In the genomic region with DNA sequence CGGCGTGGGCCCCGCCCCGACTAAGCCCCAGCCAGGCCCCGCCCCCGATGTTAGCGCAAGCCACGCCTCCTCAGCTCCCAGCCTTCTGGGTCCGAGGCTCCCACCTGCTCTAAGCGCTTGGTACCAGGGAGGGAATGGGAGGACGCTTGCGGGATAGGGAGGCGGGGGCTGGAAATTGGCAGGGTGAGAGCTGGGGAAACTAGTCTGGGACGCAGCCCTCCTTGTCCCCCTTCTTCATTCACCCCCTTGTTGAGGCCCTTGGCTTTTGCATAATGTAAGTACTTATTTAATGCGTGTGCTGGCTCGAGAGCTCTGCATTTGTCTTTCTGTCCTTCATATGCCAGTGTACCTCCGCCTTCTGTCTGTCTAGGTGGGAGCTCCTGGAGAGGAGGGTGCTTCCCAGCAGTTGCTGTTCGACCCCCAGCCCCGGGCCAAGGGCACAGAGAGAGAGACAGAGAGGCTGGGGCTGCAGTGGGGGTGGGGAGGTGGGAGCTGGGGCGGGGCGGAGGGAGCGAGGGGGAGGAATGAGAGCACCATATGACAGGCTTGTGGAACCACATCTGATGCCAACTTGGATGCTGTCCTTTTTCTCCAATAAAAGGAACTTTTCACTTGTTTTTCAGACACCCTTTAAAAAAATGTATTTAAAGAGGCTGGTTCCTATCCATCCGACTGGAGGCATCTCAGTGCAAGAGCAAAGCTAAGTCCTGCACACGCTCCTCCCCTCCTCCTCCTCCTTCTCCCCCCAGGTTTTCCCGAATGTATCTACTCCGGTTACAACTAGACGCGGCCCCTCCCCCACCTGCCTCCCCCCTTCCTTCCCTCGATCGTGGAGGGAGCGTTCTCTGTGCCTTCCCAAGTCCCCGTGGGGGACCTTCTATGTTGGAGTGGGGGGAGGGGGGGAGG, we compare ENCODE assay signal across 8 cellular contexts. TPM values are rescaled to one million over a fixed set of nuclear protein-coding genes. Genes with fewer than 3 reads are reported as not detected.
DNase-seq lines count a peak whose midpoint lies in the region; ATAC-seq and TF ChIP-seq lines count a peak whose summit lies in the region.

No MANE protein-coding gene starts in this region.

- peak overlapping the region; percentile 22 for H3K27ac Mint-ChIP-seq in CD4-positive, alpha-beta T cell

- no peaks in the 10 kb centered on the region for H3K27me3 Mint-ChIP-seq in CD4-positive, alpha-beta T cell

- peak; percentile 58 to 78 (median 66) for DNase-seq in CD4-positive, alpha-beta T cell
- DNase-seq in LNCaP clone FGC (ENCODE audit: low read depth) (no peak), SK-MEL-5 (ENCODE audit: low read depth, low spot score) (peak; percentile 82), germinal center (ENCODE audit: low spot score) (peak; percentile 96), substantia nigra (lab: John Stamatoyannopoulos, UW) (peak in 44 of 49 donors; percentile 2 to 91 (median 53))
- peak; percentile 75 for DNase-seq in activated naive CD4-positive, alpha-beta T cell treated with Interleukin-2 at 50 U/mL for 16 hours

- H3K9me3 Mint-ChIP-seq in CD4-positive, alpha-beta T cell, result no peaks in the 10 kb centered on the region

- H3K4me1 ChIP-seq in neutrophil (ENCODE audit: control insufficient read depth in 1 of 2, insufficient read depth in 1 of 2, low read depth in 1 of 2, low read length in 1 of 2), result peaks cover 15 to 19% of the 10 kb centered on the region in 2 experiments

- intact Hi-C loops in CD4-positive, alpha-beta T cell (cut with DNase I, micrococcal nuclease), result loop anchor here (2.0 to 10.0 kb wide), 4 partner anchors 25 to 469 kb away; a partner anchor contains a TSS

- in situ Hi-C loops in SK-MEL-5 (cut with HindIII; ENCODE audit: low pct_unique_long_range_greater_than_20kb, low sequenced_read_pairs), result no loop called here

- no peaks in the 10 kb centered on the region for H3K36me3 Mint-ChIP-seq in CD4-positive, alpha-beta T cell (ENCODE audit: low read depth)

- peak overlapping the region; percentile 89 for H3K4me3 Mint-ChIP-seq in CD4-positive, alpha-beta T cell

- no peak for TF ChIP-seq CTCF in CD4-positive, alpha-beta T cell (IDR thresholded peaks at IDR 0.05)
- no peak for TF ChIP-seq CTCF in LNCaP clone FGC (IDR thresholded peaks at IDR 0.05; ENCODE audit: control insufficient read depth, extremely low read depth, insufficient read depth)
- TF ChIP-seq CTCF in neutrophil (IDR thresholded peaks at IDR 0.05), result no peak

- no peaks in the 10 kb centered on the region for H3K9me3 ChIP-seq in CD4-positive, alpha-beta T cell (ENCODE audit: control insufficient read depth, low read length)
- H3K9me3 ChIP-seq in neutrophil, result no peaks in the 10 kb centered on the region

- no peaks in the 10 kb centered on the region for H3K36me3 ChIP-seq in neutrophil

- no peak overlapping the region for H3K27ac ChIP-seq in CD4-positive, alpha-beta T cell (ENCODE audit: low read depth, low read length)
- peak overlapping the region; percentile 89 for H3K27ac ChIP-seq in neutrophil
- peak overlapping the region; percentile 49 for H3K27ac ChIP-seq in substantia nigra (ENCODE audit: low read depth, low read length, poor library complexity, severe bottlenecking)

- POLR2A ChIA-PET in CD4-positive, alpha-beta T cell (lab: Charles Lee), result interaction anchor here (0.6 to 3.6 kb wide), 3 partner anchors 9 to 470 kb away, joined by 4 to 39 read pairs (median 4); a partner anchor contains a TSS

- peak; percentile 91 for ATAC-seq in CD4-positive, alpha-beta T cell (ENCODE audit: poor library complexity)
- peak; percentile 53 for ATAC-seq in GM21390 (IDR thresholded peaks at IDR 0.05; ENCODE audit: unreplicated experiment)

- peaks cover 28% of the 10 kb centered on the region for H3K4me1 Mint-ChIP-seq in CD4-positive, alpha-beta T cell (ENCODE audit: low read depth)

- H3K4me3 ChIP-seq in LNCaP clone FGC (ENCODE audit: low read depth, low read length) (peak overlapping the region; percentile 18; the same call in 1 of the 2 replicates), neutrophil (ENCODE audit: low read depth in 1 of 2, low read length in 1 of 2) (peak overlapping the region; percentile 82 to 95)

- CTCF ChIA-PET in CD4-positive, alpha-beta T cell (lab: Charles Lee), result no interaction called here

- H3K27me3 ChIP-seq in CD4-positive, alpha-beta T cell (ENCODE audit: control insufficient read depth, insufficient read depth, low read length), result no peaks in the 10 kb centered on the region
- H3K27me3 ChIP-seq in neutrophil, result no peaks in the 10 kb centered on the region

RNA-seq across cellular contexts. Expression of a gene that starts 25.6 kb away (rescaled TPM):
- total RNA-seq in CD4-positive, alpha-beta T cell, result 1 to 10 TPM; 1.5 to 2.1 TPM
- not detected in 2 replicates for total RNA-seq in SK-MEL-5 (2014; rRNA removed; shearing (Covaris generic))
- 1.5 TPM in 2 replicates for polyA plus RNA-seq in SK-MEL-5 (2015; cell fraction: cytosol; rRNA removed)
- polyA plus RNA-seq in SK-MEL-5 (2015; cell fraction: nucleus; rRNA removed), result not detected in 2 replicates
